Comparison of ENCODE assay signal across 1 cellular context in the genomic region with DNA sequence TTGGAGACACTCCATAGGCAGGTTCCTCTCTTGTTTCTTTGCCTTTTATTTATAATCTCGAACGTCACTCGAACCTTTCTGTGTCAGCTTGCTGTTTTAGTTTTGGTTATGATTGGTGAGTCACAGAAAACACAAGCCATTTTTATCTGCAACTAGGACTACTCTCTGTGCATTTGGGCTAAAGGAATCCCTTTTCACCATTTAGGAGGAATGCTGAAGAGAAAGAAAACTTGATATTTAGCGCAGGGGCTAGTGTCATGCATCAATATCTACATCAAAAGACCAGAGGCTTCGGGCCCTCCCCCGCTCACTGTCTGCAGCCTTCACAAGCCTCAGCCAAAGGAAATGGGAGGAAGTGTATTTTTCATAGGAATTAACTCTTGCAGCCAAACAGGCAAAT.
TF ChIP-seq lines count a peak whose summit lies in the region.

No MANE protein-coding gene starts in this region.

TF ChIP-seq in GM23338, 12 proteins besides CTCF, POLR2A, EP300 and RAD21 (continued from another document):
- TF ChIP-seq REST (IDR thresholded peaks at IDR 0.05; ENCODE audit: unreplicated experiment) (no peak), JUNB (IDR thresholded peaks at IDR 0.05; ENCODE audit: unreplicated experiment) (no peak), NANOG (IDR thresholded peaks at IDR 0.05; ENCODE audit: borderline replicate concordance) (no peak), POLR2AphosphoS5 (IDR thresholded peaks at IDR 0.05; ENCODE audit: low read depth) (no peak), EZH2phosphoT487 (IDR thresholded peaks at IDR 0.05; ENCODE audit: unreplicated experiment) (no peak)
- TF ChIP-seq, protein P1, sequence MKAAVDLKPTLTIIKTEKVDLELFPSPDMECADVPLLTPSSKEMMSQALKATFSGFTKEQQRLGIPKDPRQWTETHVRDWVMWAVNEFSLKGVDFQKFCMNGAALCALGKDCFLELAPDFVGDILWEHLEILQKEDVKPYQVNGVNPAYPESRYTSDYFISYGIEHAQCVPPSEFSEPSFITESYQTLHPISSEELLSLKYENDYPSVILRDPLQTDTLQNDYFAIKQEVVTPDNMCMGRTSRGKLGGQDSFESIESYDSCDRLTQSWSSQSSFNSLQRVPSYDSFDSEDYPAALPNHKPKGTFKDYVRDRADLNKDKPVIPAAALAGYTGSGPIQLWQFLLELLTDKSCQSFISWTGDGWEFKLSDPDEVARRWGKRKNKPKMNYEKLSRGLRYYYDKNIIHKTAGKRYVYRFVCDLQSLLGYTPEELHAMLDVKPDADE (IDR thresholded peaks at IDR 0.05): no peak
TF ChIP-seq in GM23338: peak in this region for 0.
